26 cellular contexts compared by ENCODE assay signal in the genomic region with DNA sequence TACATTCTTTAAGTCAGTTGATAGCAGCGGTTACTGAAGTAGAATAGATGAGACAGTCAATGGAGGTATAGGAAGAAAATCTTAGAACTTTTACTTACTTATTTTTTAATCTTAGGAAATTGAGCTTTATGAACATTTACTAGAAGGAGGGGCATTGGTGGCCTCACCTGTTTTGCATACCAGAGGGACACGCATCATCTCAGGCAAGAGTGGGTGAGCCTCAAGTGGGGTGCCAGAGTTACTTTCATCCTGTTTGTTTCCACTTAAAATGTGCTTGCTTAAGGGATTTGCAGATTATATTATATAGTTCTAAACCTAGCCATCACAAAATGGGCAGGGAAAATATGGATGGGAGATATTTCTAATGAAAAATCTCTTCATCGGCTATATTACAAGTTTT.
"Had no signal": no experiment of that assay in that cellular context is flagged by ENCODE, and none has a peak within 500 bp of the region (broad histone marks: within the 10 kb centered on the region; RNA-seq: fewer than 3 reads in every experiment).

No MANE protein-coding gene starts in this region.

- H3K36me3 Mint-ChIP-seq: activated naive CD4-positive, alpha-beta T cell treated with anti-CD3 and anti-CD28 coated beads, Interleukin-2, amount 50 U/mL, for 72 hours; brain had no signal

- H3K4me1 ChIP-seq: ascending aorta, breast epithelium, colonic mucosa had no signal

- DNase-seq: activated B cell treated with CpG ODN at 0.5 μM for 24 hours; activated CD4-positive, alpha-beta memory T cell treated with anti-CD3 and anti-CD28 coated beads, Interleukin-2, amount 10 ng/mL, durations not matched to agents 7 days and 5 days; activated CD4-positive, alpha-beta T cell treated with anti-CD3 and anti-CD28 coated beads for 48 hours; activated CD8-positive, alpha-beta memory T cell treated with anti-CD3 and anti-CD28 coated beads, Interleukin-2, amount 50 U/mL, for 48 hours; activated gamma-delta T cell; activated naive CD4-positive, alpha-beta T cell; activated naive CD4-positive, alpha-beta T cell treated with anti-CD3 and anti-CD28 coated beads, Interleukin-2, amount 10 ng/mL, durations not matched to agents 7 days and 5 days; activated naive CD8-positive, alpha-beta T cell treated with anti-CD3 and anti-CD28 coated beads, Interleukin-2, amount 10 ng/mL, durations not matched to agents 7 days and 5 days; activated T-cell treated with anti-CD3 and anti-CD28 coated beads, Interleukin-2, amount 50 U/mL, for 4 hours; central memory CD4-positive, alpha-beta T cell; cerebellar nuclear complex; colonic mucosa; effector CD8-positive, alpha-beta T cell; head of caudate nucleus; T-helper 1 cell; T-helper 17 cell; T1000; WERI-Rb-1 had no signal

- H3K27me3 Mint-ChIP-seq: activated B cell treated with CpG ODN at 0.5 μM for 24 hours; activated CD4-positive, alpha-beta memory T cell treated with anti-CD3 and anti-CD28 coated beads, Interleukin-2, amount 10 ng/mL, durations not matched to agents 7 days and 5 days; activated naive CD4-positive, alpha-beta T cell treated with anti-CD3 and anti-CD28 coated beads, Interleukin-2, amount 10 ng/mL, durations not matched to agents 7 days and 5 days; activated naive CD8-positive, alpha-beta T cell treated with anti-CD3 and anti-CD28 coated beads, Interleukin-2, amount 10 ng/mL, durations not matched to agents 7 days and 5 days; brain; T-helper 17 cell had no signal

- H3K27ac ChIP-seq: ascending aorta, breast epithelium, cardiac muscle cell, colonic mucosa, WERI-Rb-1 had no signal

- ATAC-seq: activated CD4-positive, CD25-positive, alpha-beta regulatory T cell treated with anti-CD3 and anti-CD28 coated beads, Interleukin-2, amount 50 U/mL, for 24 hours; activated naive CD4-positive, alpha-beta T cell treated with anti-CD3 and anti-CD28 coated beads, Interleukin-2, amount 50 U/mL, for 72 hours; activated T-cell treated with anti-CD3 and anti-CD28 coated beads, Interleukin-2, amount 50 U/mL, for 4 hours; esophagus mucosa; T-helper 17 cell had no signal

- H3K27me3 ChIP-seq: ascending aorta, breast epithelium, cardiac muscle cell, colonic mucosa had no signal

- H3K9me3 Mint-ChIP-seq: activated B cell treated with CpG ODN at 0.5 μM for 24 hours; activated CD4-positive, alpha-beta memory T cell treated with anti-CD3 and anti-CD28 coated beads, Interleukin-2, amount 10 ng/mL, durations not matched to agents 7 days and 5 days; activated naive CD4-positive, alpha-beta T cell treated with anti-CD3 and anti-CD28 coated beads, Interleukin-2, amount 10 ng/mL, durations not matched to agents 7 days and 5 days; activated naive CD4-positive, alpha-beta T cell treated with anti-CD3 and anti-CD28 coated beads, Interleukin-2, amount 50 U/mL, for 72 hours; activated naive CD8-positive, alpha-beta T cell treated with anti-CD3 and anti-CD28 coated beads, Interleukin-2, amount 10 ng/mL, durations not matched to agents 7 days and 5 days; activated T-cell treated with anti-CD3 and anti-CD28 coated beads, Interleukin-2, amount 50 U/mL, for 4 hours; brain; T-helper 2 cell treated with Interferon-gamma antibody and Interleukin-4, amounts not matched to agents 5 μg/mL and 100 μg/mL, for 36 hours had no signal

- H3K36me3 ChIP-seq: ascending aorta, breast epithelium, cardiac muscle cell, colonic mucosa, WERI-Rb-1 had no signal

- H3K4me3 Mint-ChIP-seq: activated B cell treated with CpG ODN at 0.5 μM for 24 hours; activated CD4-positive, alpha-beta memory T cell treated with anti-CD3 and anti-CD28 coated beads, Interleukin-2, amount 10 ng/mL, durations not matched to agents 7 days and 5 days; activated naive CD4-positive, alpha-beta T cell treated with anti-CD3 and anti-CD28 coated beads, Interleukin-2, amount 10 ng/mL, durations not matched to agents 7 days and 5 days; activated naive CD8-positive, alpha-beta T cell treated with anti-CD3 and anti-CD28 coated beads, Interleukin-2, amount 10 ng/mL, durations not matched to agents 7 days and 5 days; activated T-cell treated with anti-CD3 and anti-CD28 coated beads, Interleukin-2, amount 50 U/mL, for 4 hours; brain; T-helper 17 cell; T-helper 2 cell treated with Interferon-gamma antibody and Interleukin-4, amounts not matched to agents 5 μg/mL and 100 μg/mL, for 36 hours had no signal

- H3K9me3 ChIP-seq: ascending aorta, breast epithelium, colonic mucosa had no signal

- H3K27ac Mint-ChIP-seq: activated B cell treated with CpG ODN at 0.5 μM for 24 hours; activated CD4-positive, alpha-beta memory T cell treated with anti-CD3 and anti-CD28 coated beads, Interleukin-2, amount 10 ng/mL, durations not matched to agents 7 days and 5 days; activated naive CD4-positive, alpha-beta T cell treated with anti-CD3 and anti-CD28 coated beads, Interleukin-2, amount 10 ng/mL, durations not matched to agents 7 days and 5 days; activated naive CD4-positive, alpha-beta T cell treated with anti-CD3 and anti-CD28 coated beads, Interleukin-2, amount 50 U/mL, for 72 hours; activated naive CD8-positive, alpha-beta T cell treated with anti-CD3 and anti-CD28 coated beads, Interleukin-2, amount 10 ng/mL, durations not matched to agents 7 days and 5 days; brain; T-helper 17 cell; T-helper 2 cell treated with Interferon-gamma antibody and Interleukin-4, amounts not matched to agents 5 μg/mL and 100 μg/mL, for 36 hours had no signal

- H3K4me3 ChIP-seq: ascending aorta, breast epithelium, cardiac muscle cell, colonic mucosa had no signal
